In the genomic region with DNA sequence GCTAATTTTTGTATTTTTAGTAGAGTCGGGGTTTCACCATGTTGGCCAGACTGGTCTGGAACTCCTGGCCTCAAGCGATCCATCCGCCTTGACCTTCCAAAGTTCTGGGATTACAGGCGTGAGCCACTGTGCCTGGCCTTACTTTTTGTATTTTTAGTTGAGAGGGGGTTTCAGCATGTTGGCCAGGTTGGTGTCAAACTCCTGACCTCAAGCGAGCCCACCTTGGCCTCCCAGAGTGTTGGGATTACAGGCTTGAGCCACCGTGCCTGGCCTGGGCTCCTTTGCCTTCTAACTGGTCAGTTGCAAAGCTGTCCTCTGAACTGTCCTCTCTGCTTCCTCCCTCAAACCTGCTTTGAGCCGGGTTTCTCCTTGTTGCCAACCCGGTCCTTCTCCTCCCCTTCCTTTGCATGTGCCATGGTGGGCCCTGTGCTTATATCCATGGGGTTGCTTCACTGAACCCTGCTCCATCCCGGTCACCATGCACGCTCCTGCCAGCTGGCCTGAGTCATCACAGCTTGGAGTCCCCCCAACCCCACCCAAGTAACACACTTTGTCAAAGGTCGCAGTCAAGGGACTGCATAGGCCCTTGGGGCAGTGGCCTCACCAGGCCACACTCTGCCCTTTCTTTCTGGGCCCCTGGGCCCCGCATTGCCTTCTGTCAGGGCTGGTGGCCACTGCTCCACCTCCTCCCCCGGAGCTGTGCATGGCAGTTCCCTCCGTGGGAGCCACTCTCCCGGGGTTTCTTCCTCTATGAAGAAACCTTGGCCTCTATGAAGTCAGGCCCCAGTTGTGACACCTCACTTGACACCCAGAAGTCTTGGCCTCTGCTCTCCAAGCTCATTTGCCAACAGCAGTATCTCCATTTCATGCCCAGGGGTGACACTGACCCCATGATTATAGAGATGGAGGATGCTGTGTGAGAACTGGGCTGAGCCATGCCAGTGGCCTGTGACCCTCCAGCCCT, we compare ENCODE assay signal across 22 cellular contexts. TPM values are rescaled to one million over a fixed set of nuclear protein-coding genes. Genes with fewer than 3 reads are reported as not detected.
DNase-seq lines count a peak whose midpoint lies in the region; ATAC-seq, FAIRE-seq and TF ChIP-seq lines count a peak whose summit lies in the region.
"Had no signal": no experiment of that assay in that cellular context is flagged by ENCODE, and none has a peak within 500 bp of the region (broad histone marks: within the 10 kb centered on the region; RNA-seq: fewer than 3 reads in every experiment).

No MANE protein-coding gene starts in this region.

- ATAC-seq in Right ventricle myocardium superior (ENCODE audit: poor library complexity) (no peak), upper lobe of right lung (no peak), GM21529 (IDR thresholded peaks at IDR 0.05; ENCODE audit: unreplicated experiment) (no peak)
- ATAC-seq: activated T-cell treated with anti-CD3 and anti-CD28 coated beads, Interleukin-2, amount 50 U/mL, for 72 hours; CD8-positive, alpha-beta T cell; naive thymus-derived CD8-positive, alpha-beta T cell; T-helper 17 cell had no signal

- TF ChIP-seq CTCF in left ventricle myocardium inferior (IDR thresholded peaks at IDR 0.05; ENCODE audit: borderline replicate concordance) = no peak
- TF ChIP-seq CTCF in upper lobe of right lung (IDR thresholded peaks at IDR 0.05) = no peak
- no peak for TF ChIP-seq CTCF in D721Med (IDR thresholded peaks at IDR 0.05; ENCODE audit: insufficient read depth, missing control alignments)

- peak; percentile 9 for DNase-seq in left ventricle myocardium inferior
- no peak for DNase-seq in Right ventricle myocardium superior
- DNase-seq in RPMI7951 (ENCODE audit: low read depth) = peak; percentile 37
- peak; percentile 15 for DNase-seq in hepatic stellate cell (ENCODE audit: low spot score)
- DNase-seq in upper lobe of right lung = peak; percentile 59
- DNase-seq in T-helper 2 cell = no peak
- DNase-seq in D721Med (ENCODE audit: insufficient read length, low spot score) = no peak
- DNase-seq: activated CD4-positive, alpha-beta T cell treated with anti-CD3 and anti-CD28 coated beads, Interleukin-2, amount 50 U/mL, for 48 hours; activated T-cell treated with anti-CD3 and anti-CD28 coated beads, Interleukin-2, amount 50 U/mL, for 72 hours; endodermal cell; Karpas-422; mesendoderm; NCI-H526 treated with DMSO at 0.1 percent for 48 hours; OCI-M1; small intestine; stimulated activated CD4-positive, alpha-beta T cell treated with anti-CD3 and anti-CD28 coated beads, Interleukin-2, amount 100 ng/mL, for 48 hours; T-helper 17 cell had no signal

- H3K4me1 ChIP-seq in left ventricle myocardium inferior (peaks cover 42% of the 10 kb centered on the region), upper lobe of right lung (peaks cover 4% of the 10 kb centered on the region)

- H3K27me3 ChIP-seq in left ventricle myocardium inferior (ENCODE audit: low read depth) (no peaks in the 10 kb centered on the region), upper lobe of right lung (no peaks in the 10 kb centered on the region)

- no peak for FAIRE-seq in D721Med (lab: Jason Lieb, UNC)
- FAIRE-seq: astrocyte, small intestine had no signal

- H3K36me3 ChIP-seq in left ventricle myocardium inferior = peaks cover 15% of the 10 kb centered on the region
- no peaks in the 10 kb centered on the region for H3K36me3 ChIP-seq in upper lobe of right lung

- H3K27ac ChIP-seq in left ventricle myocardium inferior (replicated peaks) (no peak overlapping the region), upper lobe of right lung (no peak overlapping the region)
- H3K27ac ChIP-seq: VCaP had no signal

- intact Hi-C loops in left ventricle myocardium inferior (cut with micrococcal nuclease) = no loop called here
- intact Hi-C loops in Right ventricle myocardium superior (cut with DNase I) = loop anchor here (5.0 kb wide), 2 partner anchors 76 to 209 kb away; a partner anchor contains a TSS
- intact Hi-C loops in upper lobe of right lung (cut with DNase I) = no loop called here

- H3K4me3 ChIP-seq in left ventricle myocardium inferior (no peak overlapping the region), upper lobe of right lung (no peak overlapping the region)

- H3K9me3 ChIP-seq in left ventricle myocardium inferior (replicated peaks) = no peaks in the 10 kb centered on the region
- no peaks in the 10 kb centered on the region for H3K9me3 ChIP-seq in upper lobe of right lung

RNA-seq across cellular contexts. Expression of a gene that starts 21.3 kb away (rescaled TPM):
- 19.5 TPM for total RNA-seq in left ventricle myocardium inferior
- total RNA-seq in Right ventricle myocardium superior = 20.4 TPM
- 10.6 and 11.1 TPM in 2 replicates for total RNA-seq in RPMI7951 (2014; rRNA removed; shearing (Covaris generic))
- total RNA-seq in upper lobe of right lung = 37.1 TPM

Comparison
In these comparisons a context has a peak if more than half of its experiments do, and no peak if none do; other contexts are left out.
1. DNase-seq: peak in left ventricle myocardium inferior (single experiment), RPMI7951 (single experiment), hepatic stellate cell (single experiment) and upper lobe of right lung (single experiment); none in Right ventricle myocardium superior (single experiment), T-helper 2 cell (0 of 5) and D721Med (single experiment).